8 cellular contexts compared by ENCODE assay signal in genomic region chr2:51013060-51013746, GRCh38. TPM values are rescaled to one million over a fixed set of nuclear protein-coding genes. Genes with fewer than 3 reads are reported as not detected.
DNase-seq lines count a peak whose midpoint lies in the region; ATAC-seq and TF ChIP-seq lines count a peak whose summit lies in the region.

No MANE protein-coding gene starts in this region.

- no peaks in the 10 kb centered on the region for H3K79me1 ChIP-seq in neuronal stem cell (ENCODE audit: low read depth, low read length)

- no peak overlapping the region for H2AK5ac ChIP-seq in neuronal stem cell (ENCODE audit: low read depth, low read length)

- no peak overlapping the region for H2BK12ac ChIP-seq in neuronal stem cell (ENCODE audit: low read length)

- H3K36me3 ChIP-seq in HAP-1 (replicated peaks) (no peaks in the 10 kb centered on the region), breast epithelium (no peaks in the 10 kb centered on the region), neuronal stem cell (replicated peaks in 1 of 2; ENCODE audit: control insufficient read depth in 2 of 2, insufficient read depth in 2 of 2, low read length in 2 of 2) (no peaks in the 10 kb centered on the region)

- no peak overlapping the region for H3K23ac ChIP-seq in neuronal stem cell (ENCODE audit: low read depth, low read length, poor library complexity)

- no peak overlapping the region for H2BK5ac ChIP-seq in neuronal stem cell (ENCODE audit: low read length)

- no peak overlapping the region for H3K14ac ChIP-seq in neuronal stem cell (ENCODE audit: low read length)

- no peak overlapping the region for H3K18ac ChIP-seq in neuronal stem cell (ENCODE audit: low read length)

- H3K4ac ChIP-seq in neuronal stem cell (ENCODE audit: low read length) = no peak overlapping the region

- H3K4me3 ChIP-seq in HAP-1 = no peak overlapping the region
- H3K4me3 ChIP-seq in breast epithelium = no peak overlapping the region
- H3K4me3 ChIP-seq in neuronal stem cell (ENCODE audit: low read length in 2 of 2) = no peak overlapping the region

- H3K4me1 ChIP-seq in HAP-1 (peaks cover 26% of the 10 kb centered on the region), breast epithelium (no peaks in the 10 kb centered on the region), neuronal stem cell (ENCODE audit: control insufficient read depth in 2 of 2, insufficient read depth in 1 of 2, low read depth in 1 of 2, low read length in 2 of 2) (peaks cover 7 to 11% of the 10 kb centered on the region in 2 donors)

- H2BK120ac ChIP-seq in neuronal stem cell (ENCODE audit: low read depth, low read length) = no peak overlapping the region

- H2BK15ac ChIP-seq in neuronal stem cell (ENCODE audit: low read length) = no peak overlapping the region

- H3K27me3 ChIP-seq in HAP-1 (ENCODE audit: low read depth) = no peaks in the 10 kb centered on the region
- H3K27me3 ChIP-seq in breast epithelium = no peaks in the 10 kb centered on the region
- H3K27me3 ChIP-seq in neuronal stem cell (ENCODE audit: control insufficient read depth in 3 of 3, insufficient read depth in 3 of 3, low read depth in 1 of 3, low read length in 3 of 3) = no peaks in the 10 kb centered on the region

- no peak overlapping the region for H2AFZ ChIP-seq in neuronal stem cell (ENCODE audit: low read length)

- intact Hi-C loops in breast epithelium (cut with DNase I; ENCODE audit: low total_unique reads) = loop anchor here (5.0 kb wide), 1 partner anchor 559 kb away; no protein-coding TSS in a partner anchor

- no CpG with 5 or more reads among the region's 4 CpGs for WGBS in neuronal stem cell (ENCODE audit: extremely low coverage in 2 of 2, insufficient read length in 2 of 2, insufficient replicate concordance in 1 of 2), 2 donors

- peak overlapping the region; percentile 2 for H3K4me2 ChIP-seq in neuronal stem cell (ENCODE audit: insufficient read depth, low read length, poor library complexity, severe bottlenecking)

- H4K8ac ChIP-seq in neuronal stem cell (ENCODE audit: low read depth, low read length) = no peak overlapping the region

- TF ChIP-seq POLR2A in breast epithelium (IDR thresholded peaks at IDR 0.05) = no peak

- DNase-seq in HAP-1 (ENCODE audit: low spot score in 2 of 2) (peak; percentile 25 to 42), NCI-H345 (lab: John Stamatoyannopoulos, UW) (peak; percentile 98), breast epithelium (ENCODE audit: low spot score in 2 of 2) (peak; percentile 59 to 67), neuronal stem cell (ENCODE audit: low spot score) (peak; percentile 8), GOT3 (lab: John Stamatoyannopoulos, UW) (no peak), NCI-H226 (no peak)
- DNase-seq in activated naive CD4-positive, alpha-beta T cell (lab: John Stamatoyannopoulos, UW) = no peak

- no peak overlapping the region for H3K9ac ChIP-seq in neuronal stem cell (ENCODE audit: low read depth, low read length, poor library complexity)

- H3K9me3 ChIP-seq in HAP-1 (peaks cover 4% of the 10 kb centered on the region; the same call in 1 of the 2 replicates), breast epithelium (no peaks in the 10 kb centered on the region), neuronal stem cell (replicated peaks in 1 of 2; ENCODE audit: control insufficient read depth in 2 of 2, insufficient read depth in 1 of 2, low read depth in 1 of 2, low read length in 2 of 2) (no peaks in the 10 kb centered on the region)

- ATAC-seq in GM18870 (IDR thresholded peaks at IDR 0.05; ENCODE audit: unreplicated experiment) = no peak

- H4K91ac ChIP-seq in neuronal stem cell (ENCODE audit: low read depth, low read length, poor library complexity) = no peak overlapping the region

- in situ Hi-C loops in HAP-1 (cut with MboI; ENCODE audit: low sequenced_read_pairs) = no loop called here

- TF ChIP-seq CTCF in breast epithelium (IDR thresholded peaks at IDR 0.05) = no peak

- H3K27ac ChIP-seq in breast epithelium (peak overlapping the region in 1 of 2 donors; percentile 52), neuronal stem cell (replicated peaks; ENCODE audit: low read length) (peak overlapping the region; percentile 26)

RNA-seq across cellular contexts. Expression of gene NRXN1, which starts 18.7 kb away (rescaled TPM):
- total RNA-seq in breast epithelium = 10 to 100 TPM in 1 of 3 donors, 1 to 10 TPM in 2; 1.4 to 12.8 (median 9.7) TPM
- 14.5 TPM for polyA plus RNA-seq in neuronal stem cell (2013, experiment 1 of 2)
- polyA plus RNA-seq in neuronal stem cell (2013, experiment 2 of 2) = 15.1 TPM

Comparison
In these comparisons a context has a peak if more than half of its experiments do, and no peak if none do; other contexts are left out.
1. DNase-seq: peak in HAP-1 (2 of 2), NCI-H345 (single experiment), breast epithelium (2 of 2) and neuronal stem cell (single experiment); none in activated naive CD4-positive, alpha-beta T cell (0 of 4), GOT3 (single experiment) and NCI-H226 (single experiment).